Comparison of ENCODE assay signal across 12 cellular contexts in the genomic region with DNA sequence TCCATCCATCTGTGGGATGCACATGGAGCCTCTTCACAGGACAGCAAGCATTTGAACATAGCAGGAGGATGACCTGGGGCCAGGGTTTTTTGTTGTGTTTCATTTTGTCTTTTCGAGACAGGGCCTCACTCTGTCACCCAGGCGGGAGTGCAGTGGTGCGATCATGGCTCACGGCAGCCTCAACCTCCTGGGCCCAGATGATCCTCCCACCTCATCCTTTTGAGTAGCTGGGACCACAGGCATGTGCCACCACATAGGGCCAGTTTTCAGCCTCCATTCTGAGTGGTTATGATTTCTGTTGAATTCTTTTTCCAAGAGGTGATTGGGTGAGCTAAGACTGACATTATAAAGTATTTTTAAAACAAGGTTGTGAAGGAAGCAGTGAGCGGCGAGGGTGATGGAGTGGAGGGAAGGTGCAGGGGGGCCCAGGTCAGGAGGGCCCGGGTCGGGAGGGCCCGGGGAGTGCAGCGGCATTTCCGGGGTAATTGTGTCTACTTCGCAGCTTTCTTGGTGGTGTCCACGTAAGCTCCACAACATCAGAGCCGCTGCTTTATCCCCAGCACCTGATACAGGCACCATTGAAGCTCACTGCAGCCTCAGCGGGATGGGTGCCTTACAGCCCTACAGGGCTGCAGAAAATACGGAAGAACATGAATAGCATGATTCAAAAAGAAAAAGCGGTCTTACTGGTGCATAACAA. TPM values are rescaled to one million over a fixed set of nuclear protein-coding genes. Genes with fewer than 3 reads are reported as not detected.
DNase-seq lines count a peak whose midpoint lies in the region; ATAC-seq and TF ChIP-seq lines count a peak whose summit lies in the region.
"Had no signal": no experiment of that assay in that cellular context is flagged by ENCODE, and none has a peak within 500 bp of the region (broad histone marks: within the 10 kb centered on the region; RNA-seq: fewer than 3 reads in every experiment).

No MANE protein-coding gene starts in this region.

- H3K4me1 ChIP-seq in lower lobe of right lung: peaks cover 10% of the 10 kb centered on the region

- no peaks in the 10 kb centered on the region for H3K9me3 ChIP-seq in lower lobe of right lung

- H3K27me3 ChIP-seq in lower lobe of right lung (ENCODE audit: low read depth): no peaks in the 10 kb centered on the region

- DNase-seq in lower lobe of right lung: no peak
- DNase-seq in NCI-H1092 treated with DMSO at 0.1 percent for 48 hours (lab: John Stamatoyannopoulos, UW): no peak
- no peak for DNase-seq in amygdala (lab: John Stamatoyannopoulos, UW)
- DNase-seq in NCI-H2227 treated with DMSO at 0.1 percent for 48 hours (lab: John Stamatoyannopoulos, UW): no peak
- DNase-seq: activated CD4-positive, alpha-beta T cell treated with anti-CD3 and anti-CD28 coated beads, Interleukin-2, amount 10 ng/mL, durations not matched to agents 24 days and 14 days; activated effector memory CD4-positive, alpha-beta T cell treated with anti-CD3 and anti-CD28 coated beads, Interleukin-2, amount 50 U/mL, for 16 hours; erythroblast; NCI-H2081 treated with DMSO at 0.1 percent for 48 hours had no signal

- H3K27ac ChIP-seq in lower lobe of right lung: peak overlapping the region; percentile 73

- peak; percentile 64 for ATAC-seq in GM18502 (IDR thresholded peaks at IDR 0.05; ENCODE audit: poor library complexity, unreplicated experiment)
- ATAC-seq in GM21367 (IDR thresholded peaks at IDR 0.05; ENCODE audit: unreplicated experiment): peak; percentile 55
- peak; percentile 50 for ATAC-seq in HG03159 (IDR thresholded peaks at IDR 0.05; ENCODE audit: unreplicated experiment)
- ATAC-seq in lower lobe of right lung: no peak
- ATAC-seq in GM19035 (IDR thresholded peaks at IDR 0.05; ENCODE audit: unreplicated experiment): no peak

- intact Hi-C loops in lower lobe of right lung (cut with DNase I): no loop called here

- TF ChIP-seq CTCF in lower lobe of right lung (IDR thresholded peaks at IDR 0.05): no peak

- H3K4me3 ChIP-seq in lower lobe of right lung: no peak overlapping the region

- H3K36me3 ChIP-seq in lower lobe of right lung: no peaks in the 10 kb centered on the region

RNA-seq across cellular contexts. Expression of a gene that starts 12.0 kb away (rescaled TPM):
- 114 TPM for total RNA-seq in lower lobe of right lung

RNA-seq across cellular contexts. Expression of a gene that starts 44.8 kb away (rescaled TPM):
- total RNA-seq in lower lobe of right lung: 28.9 TPM

Comparison
In these comparisons a context has a peak if more than half of its experiments do, and no peak if none do; other contexts are left out.
1. ATAC-seq: peak in GM18502 (single experiment), GM21367 (single experiment) and HG03159 (single experiment); none in lower lobe of right lung (0 of 2) and GM19035 (single experiment).